22 cellular contexts compared by ENCODE assay signal in the genomic region with DNA sequence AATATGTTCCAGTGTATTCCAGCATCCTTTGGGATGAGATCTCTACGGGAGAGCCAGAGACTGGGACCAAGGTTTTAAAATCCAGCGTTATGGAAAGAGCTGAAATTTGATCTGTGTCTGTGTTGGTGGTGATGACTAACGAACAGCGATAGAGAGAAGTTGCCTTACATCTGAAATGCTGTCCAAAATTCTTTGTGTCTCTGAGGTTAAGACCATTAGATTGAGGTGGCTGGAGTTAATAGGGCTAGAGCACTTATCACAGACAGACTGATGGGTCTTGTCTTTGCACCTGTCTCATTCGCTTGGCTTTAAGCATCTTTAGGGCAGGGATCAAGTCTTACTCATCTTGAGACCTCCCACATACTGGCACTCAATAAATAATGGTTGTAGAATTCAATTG. TPM values are rescaled to one million over a fixed set of nuclear protein-coding genes. Genes with fewer than 3 reads are reported as not detected.
DNase-seq lines count a peak whose midpoint lies in the region; TF ChIP-seq lines count a peak whose summit lies in the region.
"Had no signal": no experiment of that assay in that cellular context is flagged by ENCODE, and none has a peak within 500 bp of the region (broad histone marks: within the 10 kb centered on the region; RNA-seq: fewer than 3 reads in every experiment).

No MANE protein-coding gene starts in this region.

- POLR2A ChIA-PET in CD4-positive, alpha-beta memory T cell (lab: Charles Lee; ENCODE audit: partially characterized antibody), result no interaction called here

- CTCF ChIA-PET in CD4-positive, alpha-beta memory T cell (lab: Charles Lee; ENCODE audit: partially characterized antibody), result no interaction called here

- H3K27ac Mint-ChIP-seq in HFFc6, result no peak overlapping the region
- no peak overlapping the region for H3K27ac Mint-ChIP-seq in CD4-positive, alpha-beta memory T cell
- H3K27ac Mint-ChIP-seq: activated CD4-positive, alpha-beta memory T cell treated with anti-CD3 and anti-CD28 coated beads for 36 hours; activated naive CD8-positive, alpha-beta T cell treated with anti-CD3 and anti-CD28 coated beads, Interleukin-2, amount 10 ng/mL, durations not matched to agents 7 days and 5 days; brain; CD8-positive, alpha-beta memory T cell had no signal

- H3K36me3 Mint-ChIP-seq in HFFc6 (ENCODE audit: low read depth), result no peaks in the 10 kb centered on the region
- no peaks in the 10 kb centered on the region for H3K36me3 Mint-ChIP-seq in CD4-positive, alpha-beta memory T cell
- H3K36me3 Mint-ChIP-seq: activated CD4-positive, alpha-beta memory T cell treated with anti-CD3 and anti-CD28 coated beads for 36 hours; brain had no signal

- intact Hi-C loops in CD4-positive, alpha-beta memory T cell (cut with micrococcal nuclease), result no loop called here

- H3K4me3 ChIP-seq in fibroblast of the aortic adventitia (ENCODE audit: low read depth, low read length), result no peak overlapping the region
- H3K4me3 ChIP-seq in CD4-positive, alpha-beta memory T cell (ENCODE audit: low read length in 2 of 2), result no peak overlapping the region
- H3K4me3 ChIP-seq: esophagus squamous epithelium, thoracic aorta had no signal

- H3K4me1 Mint-ChIP-seq in HFFc6 (ENCODE audit: low read depth), result peaks cover 52% of the 10 kb centered on the region
- peaks cover 6 to 15% (median 10%) of the 10 kb centered on the region in 4 donors for H3K4me1 Mint-ChIP-seq in CD4-positive, alpha-beta memory T cell

- TF ChIP-seq CTCF in HFFc6 (IDR thresholded peaks at IDR 0.05), result no peak
- no peak for TF ChIP-seq CTCF in fibroblast of the aortic adventitia (IDR thresholded peaks at IDR 0.05; ENCODE audit: insufficient read depth, low read length)

- H3K9me3 ChIP-seq in CD4-positive, alpha-beta memory T cell (ENCODE audit: control insufficient read depth in 1 of 2, low read length in 2 of 2), result no peaks in the 10 kb centered on the region
- H3K9me3 ChIP-seq: esophagus squamous epithelium, thoracic aorta had no signal

- H3K27ac ChIP-seq in CD4-positive, alpha-beta memory T cell (ENCODE audit: low read depth, low read length), result no peak overlapping the region
- H3K27ac ChIP-seq: esophagus squamous epithelium, HL-60, thoracic aorta had no signal

- no peak overlapping the region for H3K4me3 Mint-ChIP-seq in HFFc6
- no peak overlapping the region for H3K4me3 Mint-ChIP-seq in CD4-positive, alpha-beta memory T cell
- H3K4me3 Mint-ChIP-seq: activated CD4-positive, alpha-beta memory T cell treated with anti-CD3 and anti-CD28 coated beads for 36 hours; activated naive CD8-positive, alpha-beta T cell treated with anti-CD3 and anti-CD28 coated beads, Interleukin-2, amount 10 ng/mL, durations not matched to agents 7 days and 5 days; brain; CD8-positive, alpha-beta memory T cell had no signal

- DNase-seq in EH (ENCODE audit: low read depth) (peak; percentile 36), HFFc6 (peak; percentile 23), RPMI7951 (ENCODE audit: low read depth) (peak; percentile 25), fibroblast of the aortic adventitia (ENCODE audit: low read depth) (peak; percentile 12), DMS79 (lab: John Stamatoyannopoulos, UW) (no peak), MV-4-11 (lab: John Stamatoyannopoulos, UW) (no peak)
- no peak for DNase-seq in CD4-positive, alpha-beta memory T cell
- DNase-seq: activated CD4-positive, alpha-beta memory T cell treated with anti-CD3 and anti-CD28 coated beads for 36 hours; activated effector memory CD4-positive, alpha-beta T cell treated with Interleukin-2 at 50 U/mL for 16 hours; activated naive CD8-positive, alpha-beta T cell treated with anti-CD3 and anti-CD28 coated beads, Interleukin-2, amount 10 ng/mL, durations not matched to agents 7 days and 5 days; CD8-positive, alpha-beta memory T cell; effector memory CD4-positive, alpha-beta T cell; esophagus squamous epithelium; NCI-H1930; nucleus accumbens; OCI-M1; stimulated activated CD4-positive, alpha-beta T cell treated with anti-CD3 and anti-CD28 coated beads, Interleukin-4, amount 100 ng/mL, for 1 hour; stimulated activated naive CD4-positive, alpha-beta T cell; SW 1271 had no signal

- peaks cover 6% of the 10 kb centered on the region for H3K27me3 Mint-ChIP-seq in HFFc6 (ENCODE audit: insufficient read depth)
- no peaks in the 10 kb centered on the region for H3K27me3 Mint-ChIP-seq in CD4-positive, alpha-beta memory T cell
- H3K27me3 Mint-ChIP-seq: activated CD4-positive, alpha-beta memory T cell treated with anti-CD3 and anti-CD28 coated beads for 36 hours had no signal

- H3K9me3 Mint-ChIP-seq in HFFc6, result no peaks in the 10 kb centered on the region
- peaks cover 0 to 4% (median 0%) of the 10 kb centered on the region in 8 donors for H3K9me3 Mint-ChIP-seq in CD4-positive, alpha-beta memory T cell
- H3K9me3 Mint-ChIP-seq: activated CD4-positive, alpha-beta memory T cell treated with anti-CD3 and anti-CD28 coated beads for 36 hours; activated naive CD8-positive, alpha-beta T cell treated with anti-CD3 and anti-CD28 coated beads, Interleukin-2, amount 10 ng/mL, durations not matched to agents 7 days and 5 days; brain; CD8-positive, alpha-beta memory T cell had no signal

- H3K27me3 ChIP-seq in CD4-positive, alpha-beta memory T cell (ENCODE audit: insufficient read depth, low read length), result no peaks in the 10 kb centered on the region
- H3K27me3 ChIP-seq: esophagus squamous epithelium had no signal

- no peaks in the 10 kb centered on the region for H3K36me3 ChIP-seq in CD4-positive, alpha-beta memory T cell (ENCODE audit: insufficient read depth, low read length)
- H3K36me3 ChIP-seq: esophagus squamous epithelium, thoracic aorta had no signal

- H3K4me1 ChIP-seq in CD4-positive, alpha-beta memory T cell (ENCODE audit: insufficient read depth, low read length), result peaks cover 9% of the 10 kb centered on the region

RNA-seq across cellular contexts. Expression of a gene that starts 41.0 kb away (rescaled TPM):
- total RNA-seq in HFFc6 (2021; fragmentation: NEBNext Ultra II Directional; extraction: Animal tissue kit (Norgen Biotek cat#: 25700)), result 1 to 10 TPM in 4 of 6 experiments, under 1 TPM in 2; 0.33 to 2.4 (median 1.3) TPM
- 2.9 and 3.6 TPM in 2 replicates for total RNA-seq in RPMI7951 (2014; rRNA removed; shearing (Covaris generic))
- total RNA-seq in fibroblast of the aortic adventitia (ENCODE audit: low replicate concordance), result 1.5 and 4.2 TPM in 2 replicates
- total RNA-seq in CD4-positive, alpha-beta memory T cell, result not detected
- polyA plus RNA-seq in CD4-positive, alpha-beta memory T cell, result not detected

Comparison
In these comparisons a context has a peak if more than half of its experiments do, and no peak if none do; other contexts are left out.
1. DNase-seq: peak in EH (single experiment), HFFc6 (single experiment), RPMI7951 (single experiment) and fibroblast of the aortic adventitia (single experiment); none in DMS79 (single experiment), CD4-positive, alpha-beta memory T cell (0 of 5) and MV-4-11 (single experiment).